ENCODE assay signal across 8 cellular contexts in genomic region chr2:156892449-156893335, GRCh38.
DNase-seq lines count a peak whose midpoint lies in the region; ATAC-seq and TF ChIP-seq lines count a peak whose summit lies in the region.

No MANE protein-coding gene starts in this region.

- CTCF ChIA-PET in BJ (lab: Yijun Ruan, JAX): interaction anchor here (0.7 to 1.5 kb wide), 4 partner anchors 10 to 302 kb away, joined by 3 to 7 read pairs (median 4); no protein-coding TSS in a partner anchor
- CTCF ChIA-PET in mammary epithelial cell (lab: Charles Lee; ENCODE audit: low non-redundant PET): interaction anchor here (0.6 kb wide), 1 partner anchor 558 kb away, joined by 3 read pairs; no protein-coding TSS in a partner anchor

- peak overlapping the region; percentile 95 for H2AFZ ChIP-seq in mammary epithelial cell (ENCODE audit: low read depth, low read length)

- peak overlapping the region; percentile 24 for H3K4me3 ChIP-seq in BJ (ENCODE audit: low read depth, low read length)
- H3K4me3 ChIP-seq in mammary epithelial cell (replicated peaks in 1 of 3; ENCODE audit: insufficient read depth in 1 of 3, low read depth in 2 of 3, low read length in 3 of 3): peak overlapping the region; percentile 38 to 45 (median 42)
- H3K4me3 ChIP-seq in kidney epithelial cell (ENCODE audit: low read depth, low read length): peak overlapping the region; percentile 31
- H3K4me3 ChIP-seq in tibial nerve: peak overlapping the region; percentile 10 to 41 (median 19)

- H3K79me2 ChIP-seq in mammary epithelial cell (ENCODE audit: insufficient read depth, low read length): no peaks in the 10 kb centered on the region

- dilution Hi-C loops in mammary epithelial cell (cut with HindIII; ENCODE audit: low sequenced_read_pairs): no loop called here

- peak in 1 of 2 donors; percentile 39 for TF ChIP-seq EP300 in tibial nerve (IDR thresholded peaks at IDR 0.05)

- peak overlapping the region; percentile 77 for H3K4me2 ChIP-seq in mammary epithelial cell (ENCODE audit: insufficient read depth, low read depth, low read length)

- H4K20me1 ChIP-seq in mammary epithelial cell (ENCODE audit: insufficient read depth, low read length): no peaks in the 10 kb centered on the region

- in situ Hi-C loops in mammary epithelial cell (cut with MboI; ENCODE audit: low sequenced_read_pairs in 2 of 2): loop anchor here in 1 of 2 donors (25.0 kb wide), 3 partner anchors 295 to 555 kb away; partner anchors contain the start of gene NR4A2

- peak overlapping the region; percentile 24 for H3K9ac ChIP-seq in mammary epithelial cell (ENCODE audit: insufficient read depth, low read length)

- intact Hi-C loops in mammary epithelial cell (cut with micrococcal nuclease): loop anchor here (1.0 to 2.0 kb wide), 8 partner anchors 163 to 1515 kb away; no protein-coding TSS in a partner anchor

- peak; percentile 46 for TF ChIP-seq CTCF in BJ (IDR thresholded peaks at IDR 0.05; ENCODE audit: insufficient read depth, low read depth, low read length)
- peak; percentile 67 to 69 for TF ChIP-seq CTCF in mammary epithelial cell (conservative IDR thresholded peaks at IDR 0.05 in 1 of 2, IDR thresholded peaks at IDR 0.05 in 1 of 2; ENCODE audit: extremely low read depth in 1 of 2, insufficient read depth in 1 of 2, low read depth in 1 of 2, low read length in 2 of 2)
- TF ChIP-seq CTCF in kidney epithelial cell (IDR thresholded peaks at IDR 0.05; ENCODE audit: insufficient read depth, low read length, poor library complexity, severe bottlenecking): peak; percentile 43
- TF ChIP-seq CTCF in tibial nerve (IDR thresholded peaks at IDR 0.05): peak; percentile 27 to 70 (median 49)

- H3K9me3 ChIP-seq in mammary epithelial cell (replicated peaks; ENCODE audit: insufficient read depth, low read length): no peaks in the 10 kb centered on the region
- no peaks in the 10 kb centered on the region for H3K9me3 ChIP-seq in tibial nerve

- DNase-seq in BJ (ENCODE audit: low read depth): no peak
- DNase-seq in NCI-H526 treated with DMSO at 0.1 percent for 48 hours (lab: John Stamatoyannopoulos, UW): peak; percentile 87
- peak; percentile 86 for DNase-seq in mammary epithelial cell
- DNase-seq in kidney epithelial cell (ENCODE audit: low read depth): peak; percentile 28
- peak in 1 of 2 donors; percentile 7 for DNase-seq in tibial nerve (ENCODE audit: low spot score in 2 of 2)
- no peak for DNase-seq in UCSD-AML1 (lab: John Stamatoyannopoulos, UW; ENCODE audit: unreplicated experiment)

- no TSS peak for BruUV-seq in mammary epithelial cell (replicated peaks; lab: Mats Ljungman, UMichigan)

- WGBS in mammary epithelial cell (ENCODE audit: low coverage, missing lambda C conversion rate): 3% methylated on average over 15 of the region's 15 CpGs
- WGBS in tibial nerve, 2 donors: 4 to 5% methylated on average over 15 of the region's 15 CpGs

- no peaks in the 10 kb centered on the region for H3K36me3 ChIP-seq in BJ (ENCODE audit: control insufficient read depth, insufficient read depth, low read length)
- no peaks in the 10 kb centered on the region for H3K36me3 ChIP-seq in mammary epithelial cell (ENCODE audit: insufficient read depth, low read length)
- no peaks in the 10 kb centered on the region for H3K36me3 ChIP-seq in kidney epithelial cell (ENCODE audit: control insufficient read depth, insufficient read depth, low read length)
- no peaks in the 10 kb centered on the region for H3K36me3 ChIP-seq in tibial nerve

- TF ChIP-seq POLR2A in tibial nerve (IDR thresholded peaks at IDR 0.05): no peak

- H3K27me3 ChIP-seq in BJ (ENCODE audit: control insufficient read depth, insufficient read depth, low read length): no peaks in the 10 kb centered on the region
- H3K27me3 ChIP-seq in mammary epithelial cell (ENCODE audit: insufficient read depth, low read length): no peaks in the 10 kb centered on the region
- H3K27me3 ChIP-seq in kidney epithelial cell (ENCODE audit: control insufficient read depth, insufficient read depth, low read length): no peaks in the 10 kb centered on the region
- no peaks in the 10 kb centered on the region for H3K27me3 ChIP-seq in tibial nerve

- POLR2A ChIA-PET in BJ (lab: Charles Lee): no interaction called here

- H3K27ac ChIP-seq in mammary epithelial cell (ENCODE audit: insufficient read depth, low read depth, low read length) (no peak overlapping the region), tibial nerve (peak overlapping the region in 3 of 4 donors; percentile 4 to 80 (median 41))

- H3K4me1 ChIP-seq in mammary epithelial cell (ENCODE audit: insufficient read depth, low read length) (peaks cover 23% of the 10 kb centered on the region), tibial nerve (peaks cover 0 to 33% (median 4%) of the 10 kb centered on the region in 4 donors)

- ATAC-seq in GM18861 (IDR thresholded peaks at IDR 0.05; ENCODE audit: unreplicated experiment) (peak; percentile 41), HG03432 (IDR thresholded peaks at IDR 0.05; ENCODE audit: unreplicated experiment) (peak; percentile 38)

Comparison
In these comparisons a context has a peak if more than half of its experiments do, and no peak if none do; other contexts are left out.
1. DNase-seq: peak in NCI-H526 treated with DMSO at 0.1 percent for 48 hours (single experiment), mammary epithelial cell (single experiment) and kidney epithelial cell (single experiment); none in BJ (single experiment) and UCSD-AML1 (single experiment).
2. Peak in every context shown above with its lines, with median percentiles within 50 percentile points of each other: H3K4me3 ChIP-seq and CTCF ChIP-seq.